1 cellular context compared by ENCODE assay signal in the genomic region with DNA sequence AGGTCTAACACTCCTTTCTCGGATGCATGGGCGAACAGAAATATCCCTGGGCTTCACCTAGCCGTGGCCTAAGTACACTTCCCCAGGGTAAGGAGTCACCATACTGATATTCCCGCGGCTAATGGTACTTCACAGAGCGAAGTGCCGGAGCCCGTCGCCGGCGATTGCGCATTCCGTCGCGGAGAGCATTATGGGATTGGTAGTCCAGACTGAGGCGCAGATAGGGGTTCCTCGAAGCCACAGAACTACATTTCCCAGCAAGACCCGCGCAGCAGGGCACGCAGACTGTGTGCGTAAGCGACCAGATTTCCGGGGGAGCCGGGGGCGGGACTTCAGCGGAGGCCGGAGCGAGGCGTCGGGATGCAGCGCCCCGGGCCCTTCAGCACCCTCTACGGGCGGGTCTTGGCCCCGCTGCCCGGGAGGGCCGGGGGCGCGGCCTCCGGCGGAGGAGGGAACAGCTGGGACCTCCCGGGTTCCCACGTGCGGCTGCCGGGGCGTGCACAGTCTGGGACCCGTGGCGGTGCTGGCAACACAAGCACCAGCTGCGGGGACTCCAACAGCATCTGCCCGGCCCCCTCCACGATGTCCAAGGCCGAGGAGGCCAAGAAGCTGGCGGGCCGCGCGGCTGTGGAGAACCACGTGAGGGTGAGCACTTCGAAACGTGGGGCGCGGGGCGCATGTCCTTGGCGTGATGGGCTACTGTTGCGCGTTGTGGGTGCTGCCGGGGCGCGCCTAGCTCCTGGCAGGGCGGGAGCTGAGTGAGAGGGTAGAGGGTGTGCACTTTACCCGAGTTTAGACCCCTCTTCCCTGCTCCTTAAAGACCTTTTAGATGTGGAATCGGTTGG.
TF ChIP-seq lines count a peak whose summit lies in the region.

A gene (plus strand): TSS at position 335 of the 845 bp plus-strand sequence. CDS start 26 bp downstream, at position 361.

TF ChIP-seq in K562, 482 proteins besides CTCF, POLR2A, EP300 and RAD21 (continued from another document and continues in another):
- TF ChIP-seq, protein P1, sequence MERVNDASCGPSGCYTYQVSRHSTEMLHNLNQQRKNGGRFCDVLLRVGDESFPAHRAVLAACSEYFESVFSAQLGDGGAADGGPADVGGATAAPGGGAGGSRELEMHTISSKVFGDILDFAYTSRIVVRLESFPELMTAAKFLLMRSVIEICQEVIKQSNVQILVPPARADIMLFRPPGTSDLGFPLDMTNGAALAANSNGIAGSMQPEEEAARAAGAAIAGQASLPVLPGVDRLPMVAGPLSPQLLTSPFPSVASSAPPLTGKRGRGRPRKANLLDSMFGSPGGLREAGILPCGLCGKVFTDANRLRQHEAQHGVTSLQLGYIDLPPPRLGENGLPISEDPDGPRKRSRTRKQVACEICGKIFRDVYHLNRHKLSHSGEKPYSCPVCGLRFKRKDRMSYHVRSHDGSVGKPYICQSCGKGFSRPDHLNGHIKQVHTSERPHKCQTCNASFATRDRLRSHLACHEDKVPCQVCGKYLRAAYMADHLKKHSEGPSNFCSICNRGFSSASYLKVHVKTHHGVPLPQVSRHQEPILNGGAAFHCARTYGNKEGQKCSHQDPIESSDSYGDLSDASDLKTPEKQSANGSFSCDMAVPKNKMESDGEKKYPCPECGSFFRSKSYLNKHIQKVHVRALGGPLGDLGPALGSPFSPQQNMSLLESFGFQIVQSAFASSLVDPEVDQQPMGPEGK (CRISPR knock-in tag; IDR thresholded peaks at IDR 0.05; ENCODE audit: borderline replicate concordance) = no peak
- 0 out of 2 replicates have a peak, but pooled peaks have one; percentile 11 for TF ChIP-seq BCL6 (CRISPR knock-in tag; IDR thresholded peaks at IDR 0.05)
- TF ChIP-seq NCOA6 (IDR thresholded peaks at IDR 0.05) = no peak
- TF ChIP-seq RHOXF2B (CRISPR knock-in tag; conservative IDR thresholded peaks at IDR 0.05) = no peak
- no peak for TF ChIP-seq HSF4 (CRISPR knock-in tag; IDR thresholded peaks at IDR 0.05; ENCODE audit: borderline replicate concordance)
- TF ChIP-seq ZNF311 (CRISPR knock-in tag; IDR thresholded peaks at IDR 0.05) = no peak
- no peak; the same call in 1 of the 2 replicates for TF ChIP-seq DPF2 (IDR thresholded peaks at IDR 0.05)
- no peak for TF ChIP-seq KAT8 (IDR thresholded peaks at IDR 0.05; ENCODE audit: low read depth)
- peak in 1 of 2 experiments; percentile 24; a peak in 1 of 4 replicates for TF ChIP-seq ARNT (IDR thresholded peaks at IDR 0.05)
- no peak for TF ChIP-seq ZBTB17 (CRISPR knock-in tag; IDR thresholded peaks at IDR 0.05)
- TF ChIP-seq MCM5 (IDR thresholded peaks at IDR 0.05; ENCODE audit: low read depth) = no peak
- no peak for TF ChIP-seq SMARCA5 (IDR thresholded peaks at IDR 0.05)
- no peak for TF ChIP-seq WHSC1 (IDR thresholded peaks at IDR 0.05; ENCODE audit: low read length)
- TF ChIP-seq SIN3B (IDR thresholded peaks at IDR 0.05; ENCODE audit: low read depth) = peak; percentile 69
- no peak for TF ChIP-seq SP2 (IDR thresholded peaks at IDR 0.05; ENCODE audit: extremely low read depth, low read depth, low read length, poor library complexity, severe bottlenecking)
- TF ChIP-seq SRSF9 (IDR thresholded peaks at IDR 0.05; ENCODE audit: borderline replicate concordance, low read depth, low read length) = no peak
- TF ChIP-seq RBM15 (IDR thresholded peaks at IDR 0.05; ENCODE audit: insufficient read depth, low read length) = no peak
- TF ChIP-seq, protein P2, sequence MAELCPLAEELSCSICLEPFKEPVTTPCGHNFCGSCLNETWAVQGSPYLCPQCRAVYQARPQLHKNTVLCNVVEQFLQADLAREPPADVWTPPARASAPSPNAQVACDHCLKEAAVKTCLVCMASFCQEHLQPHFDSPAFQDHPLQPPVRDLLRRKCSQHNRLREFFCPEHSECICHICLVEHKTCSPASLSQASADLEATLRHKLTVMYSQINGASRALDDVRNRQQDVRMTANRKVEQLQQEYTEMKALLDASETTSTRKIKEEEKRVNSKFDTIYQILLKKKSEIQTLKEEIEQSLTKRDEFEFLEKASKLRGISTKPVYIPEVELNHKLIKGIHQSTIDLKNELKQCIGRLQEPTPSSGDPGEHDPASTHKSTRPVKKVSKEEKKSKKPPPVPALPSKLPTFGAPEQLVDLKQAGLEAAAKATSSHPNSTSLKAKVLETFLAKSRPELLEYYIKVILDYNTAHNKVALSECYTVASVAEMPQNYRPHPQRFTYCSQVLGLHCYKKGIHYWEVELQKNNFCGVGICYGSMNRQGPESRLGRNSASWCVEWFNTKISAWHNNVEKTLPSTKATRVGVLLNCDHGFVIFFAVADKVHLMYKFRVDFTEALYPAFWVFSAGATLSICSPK (IDR thresholded peaks at IDR 0.05; ENCODE audit: borderline replicate concordance) = no peak
- TF ChIP-seq HNRNPK (IDR thresholded peaks at IDR 0.05; ENCODE audit: low read depth, low read length, poor library complexity, severe bottlenecking) = peak; percentile 68
- no peak for TF ChIP-seq ZNF79 (CRISPR knock-in tag; IDR thresholded peaks at IDR 0.05; ENCODE audit: low read depth)
- peak; percentile 78 for TF ChIP-seq ETV1 (tag; conservative IDR thresholded peaks at IDR 0.05; ENCODE audit: low read depth)
- TF ChIP-seq, protein P3, sequence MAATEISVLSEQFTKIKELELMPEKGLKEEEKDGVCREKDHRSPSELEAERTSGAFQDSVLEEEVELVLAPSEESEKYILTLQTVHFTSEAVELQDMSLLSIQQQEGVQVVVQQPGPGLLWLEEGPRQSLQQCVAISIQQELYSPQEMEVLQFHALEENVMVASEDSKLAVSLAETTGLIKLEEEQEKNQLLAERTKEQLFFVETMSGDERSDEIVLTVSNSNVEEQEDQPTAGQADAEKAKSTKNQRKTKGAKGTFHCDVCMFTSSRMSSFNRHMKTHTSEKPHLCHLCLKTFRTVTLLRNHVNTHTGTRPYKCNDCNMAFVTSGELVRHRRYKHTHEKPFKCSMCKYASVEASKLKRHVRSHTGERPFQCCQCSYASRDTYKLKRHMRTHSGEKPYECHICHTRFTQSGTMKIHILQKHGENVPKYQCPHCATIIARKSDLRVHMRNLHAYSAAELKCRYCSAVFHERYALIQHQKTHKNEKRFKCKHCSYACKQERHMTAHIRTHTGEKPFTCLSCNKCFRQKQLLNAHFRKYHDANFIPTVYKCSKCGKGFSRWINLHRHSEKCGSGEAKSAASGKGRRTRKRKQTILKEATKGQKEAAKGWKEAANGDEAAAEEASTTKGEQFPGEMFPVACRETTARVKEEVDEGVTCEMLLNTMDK (IDR thresholded peaks at IDR 0.05; ENCODE audit: borderline replicate concordance, insufficient read depth, low read depth, low read length, poor library complexity, severe bottlenecking) = peak; percentile 54
- TF ChIP-seq ATF7 (IDR thresholded peaks at IDR 0.05) = peak; percentile 85
- TF ChIP-seq, protein P4, sequence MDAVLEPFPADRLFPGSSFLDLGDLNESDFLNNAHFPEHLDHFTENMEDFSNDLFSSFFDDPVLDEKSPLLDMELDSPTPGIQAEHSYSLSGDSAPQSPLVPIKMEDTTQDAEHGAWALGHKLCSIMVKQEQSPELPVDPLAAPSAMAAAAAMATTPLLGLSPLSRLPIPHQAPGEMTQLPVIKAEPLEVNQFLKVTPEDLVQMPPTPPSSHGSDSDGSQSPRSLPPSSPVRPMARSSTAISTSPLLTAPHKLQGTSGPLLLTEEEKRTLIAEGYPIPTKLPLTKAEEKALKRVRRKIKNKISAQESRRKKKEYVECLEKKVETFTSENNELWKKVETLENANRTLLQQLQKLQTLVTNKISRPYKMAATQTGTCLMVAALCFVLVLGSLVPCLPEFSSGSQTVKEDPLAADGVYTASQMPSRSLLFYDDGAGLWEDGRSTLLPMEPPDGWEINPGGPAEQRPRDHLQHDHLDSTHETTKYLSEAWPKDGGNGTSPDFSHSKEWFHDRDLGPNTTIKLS (IDR thresholded peaks at IDR 0.05; ENCODE audit: borderline replicate concordance, low read depth) = peak; percentile 89
- no peak; the same call in 1 of the 2 replicates for TF ChIP-seq RNF2 (IDR thresholded peaks at IDR 0.05)
- peak; percentile 63 for TF ChIP-seq TOE1 (IDR thresholded peaks at IDR 0.05; ENCODE audit: borderline replicate concordance)
- no peak for TF ChIP-seq TOE1 (CRISPR knock-in tag; IDR thresholded peaks at IDR 0.05; ENCODE audit: borderline replicate concordance, low read depth)
- TF ChIP-seq GABPB2 (CRISPR knock-in tag; conservative IDR thresholded peaks at IDR 0.05) = no peak
- peak; percentile 66; the same call in 1 of the 2 replicates for TF ChIP-seq ZNF175 (CRISPR knock-in tag; IDR thresholded peaks at IDR 0.05; ENCODE audit: low read depth)
- no peak for TF ChIP-seq STAG1 (CRISPR knock-in tag; IDR thresholded peaks at IDR 0.05; ENCODE audit: borderline replicate concordance)
- no peak for TF ChIP-seq EZH2 (IDR thresholded peaks at IDR 0.05; ENCODE audit: borderline replicate concordance, low read depth, low read length)
- TF ChIP-seq NUFIP1 (IDR thresholded peaks at IDR 0.05; ENCODE audit: partially characterized antibody) = no peak
- peak; percentile 92 for TF ChIP-seq CXXC5 (CRISPR knock-in tag; IDR thresholded peaks at IDR 0.05)
- no peak for TF ChIP-seq FOXA1 (IDR thresholded peaks at IDR 0.05; ENCODE audit: borderline replicate concordance)
- 0 out of 2 replicates have a peak, but pooled peaks have one; percentile 54 for TF ChIP-seq KLF16 (IDR thresholded peaks at IDR 0.05)
- TF ChIP-seq STAT5B (CRISPR knock-in tag; IDR thresholded peaks at IDR 0.05) = no peak
- TF ChIP-seq TCFL5 (CRISPR knock-in tag; conservative IDR thresholded peaks at IDR 0.05) = no peak
- TF ChIP-seq, protein P5, sequence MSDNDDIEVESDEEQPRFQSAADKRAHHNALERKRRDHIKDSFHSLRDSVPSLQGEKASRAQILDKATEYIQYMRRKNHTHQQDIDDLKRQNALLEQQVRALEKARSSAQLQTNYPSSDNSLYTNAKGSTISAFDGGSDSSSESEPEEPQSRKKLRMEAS (CRISPR knock-in tag; IDR thresholded peaks at IDR 0.05) = peak; percentile 94
- no peak; the same call in 1 of the 2 replicates for TF ChIP-seq TARDBP (IDR thresholded peaks at IDR 0.05)
- TF ChIP-seq MEF2D (tag; conservative IDR thresholded peaks at IDR 0.05; ENCODE audit: low read depth) = no peak
- TF ChIP-seq, protein P6, sequence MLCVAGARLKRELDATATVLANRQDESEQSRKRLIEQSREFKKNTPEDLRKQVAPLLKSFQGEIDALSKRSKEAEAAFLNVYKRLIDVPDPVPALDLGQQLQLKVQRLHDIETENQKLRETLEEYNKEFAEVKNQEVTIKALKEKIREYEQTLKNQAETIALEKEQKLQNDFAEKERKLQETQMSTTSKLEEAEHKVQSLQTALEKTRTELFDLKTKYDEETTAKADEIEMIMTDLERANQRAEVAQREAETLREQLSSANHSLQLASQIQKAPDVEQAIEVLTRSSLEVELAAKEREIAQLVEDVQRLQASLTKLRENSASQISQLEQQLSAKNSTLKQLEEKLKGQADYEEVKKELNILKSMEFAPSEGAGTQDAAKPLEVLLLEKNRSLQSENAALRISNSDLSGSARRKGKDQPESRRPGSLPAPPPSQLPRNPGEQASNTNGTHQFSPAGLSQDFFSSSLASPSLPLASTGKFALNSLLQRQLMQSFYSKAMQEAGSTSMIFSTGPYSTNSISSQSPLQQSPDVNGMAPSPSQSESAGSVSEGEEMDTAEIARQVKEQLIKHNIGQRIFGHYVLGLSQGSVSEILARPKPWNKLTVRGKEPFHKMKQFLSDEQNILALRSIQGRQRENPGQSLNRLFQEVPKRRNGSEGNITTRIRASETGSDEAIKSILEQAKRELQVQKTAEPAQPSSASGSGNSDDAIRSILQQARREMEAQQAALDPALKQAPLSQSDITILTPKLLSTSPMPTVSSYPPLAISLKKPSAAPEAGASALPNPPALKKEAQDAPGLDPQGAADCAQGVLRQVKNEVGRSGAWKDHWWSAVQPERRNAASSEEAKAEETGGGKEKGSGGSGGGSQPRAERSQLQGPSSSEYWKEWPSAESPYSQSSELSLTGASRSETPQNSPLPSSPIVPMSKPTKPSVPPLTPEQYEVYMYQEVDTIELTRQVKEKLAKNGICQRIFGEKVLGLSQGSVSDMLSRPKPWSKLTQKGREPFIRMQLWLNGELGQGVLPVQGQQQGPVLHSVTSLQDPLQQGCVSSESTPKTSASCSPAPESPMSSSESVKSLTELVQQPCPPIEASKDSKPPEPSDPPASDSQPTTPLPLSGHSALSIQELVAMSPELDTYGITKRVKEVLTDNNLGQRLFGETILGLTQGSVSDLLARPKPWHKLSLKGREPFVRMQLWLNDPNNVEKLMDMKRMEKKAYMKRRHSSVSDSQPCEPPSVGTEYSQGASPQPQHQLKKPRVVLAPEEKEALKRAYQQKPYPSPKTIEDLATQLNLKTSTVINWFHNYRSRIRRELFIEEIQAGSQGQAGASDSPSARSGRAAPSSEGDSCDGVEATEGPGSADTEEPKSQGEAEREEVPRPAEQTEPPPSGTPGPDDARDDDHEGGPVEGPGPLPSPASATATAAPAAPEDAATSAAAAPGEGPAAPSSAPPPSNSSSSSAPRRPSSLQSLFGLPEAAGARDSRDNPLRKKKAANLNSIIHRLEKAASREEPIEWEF (CRISPR knock-in tag; IDR thresholded peaks at IDR 0.05) = no peak
- no peak for TF ChIP-seq PYGO2 (tag; IDR thresholded peaks at IDR 0.05)
- no peak for TF ChIP-seq SRSF3 (IDR thresholded peaks at IDR 0.05; ENCODE audit: insufficient read depth, low read length)
- TF ChIP-seq ZNF717 (CRISPR knock-in tag; IDR thresholded peaks at IDR 0.05) = no peak
- peak; percentile 69 for TF ChIP-seq TAF1 (IDR thresholded peaks at IDR 0.05; ENCODE audit: control insufficient read depth, extremely low read depth, insufficient read depth, low read length, severe bottlenecking)
- TF ChIP-seq, protein P7, sequence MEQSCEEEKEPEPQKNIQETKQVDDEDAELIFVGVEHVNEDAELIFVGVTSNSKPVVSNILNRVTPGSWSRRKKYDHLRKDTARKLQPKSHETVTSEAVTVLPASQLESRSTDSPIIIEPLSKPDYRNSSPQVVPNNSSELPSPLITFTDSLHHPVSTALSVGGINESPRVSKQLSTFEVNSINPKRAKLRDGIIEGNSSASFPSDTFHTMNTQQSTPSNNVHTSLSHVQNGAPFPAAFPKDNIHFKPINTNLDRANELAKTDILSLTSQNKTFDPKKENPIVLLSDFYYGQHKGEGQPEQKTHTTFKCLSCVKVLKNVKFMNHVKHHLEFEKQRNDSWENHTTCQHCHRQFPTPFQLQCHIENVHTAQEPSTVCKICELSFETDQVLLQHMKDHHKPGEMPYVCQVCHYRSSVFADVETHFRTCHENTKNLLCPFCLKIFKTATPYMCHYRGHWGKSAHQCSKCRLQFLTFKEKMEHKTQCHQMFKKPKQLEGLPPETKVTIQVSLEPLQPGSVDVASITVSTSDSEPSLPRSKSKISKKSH (CRISPR knock-in tag; IDR thresholded peaks at IDR 0.05) = no peak
- TF ChIP-seq, protein P8, sequence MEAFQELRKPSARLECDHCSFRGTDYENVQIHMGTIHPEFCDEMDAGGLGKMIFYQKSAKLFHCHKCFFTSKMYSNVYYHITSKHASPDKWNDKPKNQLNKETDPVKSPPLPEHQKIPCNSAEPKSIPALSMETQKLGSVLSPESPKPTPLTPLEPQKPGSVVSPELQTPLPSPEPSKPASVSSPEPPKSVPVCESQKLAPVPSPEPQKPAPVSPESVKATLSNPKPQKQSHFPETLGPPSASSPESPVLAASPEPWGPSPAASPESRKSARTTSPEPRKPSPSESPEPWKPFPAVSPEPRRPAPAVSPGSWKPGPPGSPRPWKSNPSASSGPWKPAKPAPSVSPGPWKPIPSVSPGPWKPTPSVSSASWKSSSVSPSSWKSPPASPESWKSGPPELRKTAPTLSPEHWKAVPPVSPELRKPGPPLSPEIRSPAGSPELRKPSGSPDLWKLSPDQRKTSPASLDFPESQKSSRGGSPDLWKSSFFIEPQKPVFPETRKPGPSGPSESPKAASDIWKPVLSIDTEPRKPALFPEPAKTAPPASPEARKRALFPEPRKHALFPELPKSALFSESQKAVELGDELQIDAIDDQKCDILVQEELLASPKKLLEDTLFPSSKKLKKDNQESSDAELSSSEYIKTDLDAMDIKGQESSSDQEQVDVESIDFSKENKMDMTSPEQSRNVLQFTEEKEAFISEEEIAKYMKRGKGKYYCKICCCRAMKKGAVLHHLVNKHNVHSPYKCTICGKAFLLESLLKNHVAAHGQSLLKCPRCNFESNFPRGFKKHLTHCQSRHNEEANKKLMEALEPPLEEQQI (IDR thresholded peaks at IDR 0.05) = no peak
